ENCODE assay signal across 1 cellular context in the genomic region with DNA sequence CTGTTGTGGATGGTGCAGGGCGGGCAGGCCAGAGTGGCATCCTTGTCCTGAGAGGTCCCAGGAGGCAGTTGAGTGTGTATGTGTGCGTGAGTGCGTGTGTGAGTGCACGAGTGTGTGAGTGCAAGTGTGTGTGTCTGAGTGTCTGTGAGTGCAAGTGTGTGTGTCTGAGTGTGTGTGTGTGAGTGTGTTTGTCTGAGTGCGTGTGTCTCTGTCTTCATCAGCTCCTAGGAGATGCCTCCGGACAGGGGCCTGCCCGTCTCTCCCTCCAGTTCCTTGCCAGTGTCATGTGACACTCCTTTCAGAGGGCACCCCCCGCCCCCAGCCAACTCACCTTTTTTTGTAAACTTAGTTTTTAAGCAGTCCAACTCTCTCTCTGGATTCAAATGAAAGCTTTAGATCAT.
TF ChIP-seq lines count a peak whose summit lies in the region.

No MANE protein-coding gene starts in this region.

TF ChIP-seq in SK-N-SH treated with all-trans-retinoic acid at 6 μM for 48 hours, 23 proteins besides CTCF, POLR2A, EP300 and RAD21 (continued from another document):
- TF ChIP-seq, protein P1, sequence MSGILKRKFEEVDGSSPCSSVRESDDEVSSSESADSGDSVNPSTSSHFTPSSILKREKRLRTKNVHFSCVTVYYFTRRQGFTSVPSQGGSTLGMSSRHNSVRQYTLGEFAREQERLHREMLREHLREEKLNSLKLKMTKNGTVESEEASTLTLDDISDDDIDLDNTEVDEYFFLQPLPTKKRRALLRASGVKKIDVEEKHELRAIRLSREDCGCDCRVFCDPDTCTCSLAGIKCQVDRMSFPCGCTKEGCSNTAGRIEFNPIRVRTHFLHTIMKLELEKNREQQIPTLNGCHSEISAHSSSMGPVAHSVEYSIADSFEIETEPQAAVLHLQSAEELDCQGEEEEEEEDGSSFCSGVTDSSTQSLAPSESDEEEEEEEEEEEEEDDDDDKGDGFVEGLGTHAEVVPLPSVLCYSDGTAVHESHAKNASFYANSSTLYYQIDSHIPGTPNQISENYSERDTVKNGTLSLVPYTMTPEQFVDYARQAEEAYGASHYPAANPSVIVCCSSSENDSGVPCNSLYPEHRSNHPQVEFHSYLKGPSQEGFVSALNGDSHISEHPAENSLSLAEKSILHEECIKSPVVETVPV (CRISPR knock-in tag; IDR thresholded peaks at IDR 0.05), result no peak
- TF ChIP-seq TOX (CRISPR knock-in tag; IDR thresholded peaks at IDR 0.05; ENCODE audit: borderline replicate concordance) (no peak), RARB (CRISPR knock-in tag; IDR thresholded peaks at IDR 0.05) (no peak), GLIS3 (CRISPR knock-in tag; IDR thresholded peaks at IDR 0.05) (no peak), ZNF8 (CRISPR knock-in tag; IDR thresholded peaks at IDR 0.05) (no peak), BACH2 (CRISPR knock-in tag; IDR thresholded peaks at IDR 0.05; ENCODE audit: borderline replicate concordance) (no peak), SNAI2 (CRISPR knock-in tag; IDR thresholded peaks at IDR 0.05) (no peak), ZFP3 (CRISPR knock-in tag; IDR thresholded peaks at IDR 0.05) (no peak)
